22 cellular contexts compared by ENCODE assay signal in genomic region chr14:43858981-43859380, GRCh38.
A peak's percentile ranks its signal among the peaks of the same experiment; 100 is the strongest.
DNase-seq lines count a peak whose midpoint lies in the region; ATAC-seq and TF ChIP-seq lines count a peak whose summit lies in the region.
"Had no signal": no experiment of that assay in that cellular context is flagged by ENCODE, and none has a peak within 500 bp of the region (broad histone marks: within the 10 kb centered on the region; RNA-seq: fewer than 3 reads in every experiment).

No MANE protein-coding gene starts in this region.

- TF ChIP-seq CTCF in SU-DHL-6 (IDR thresholded peaks at IDR 0.05; ENCODE audit: insufficient read depth, low read length, poor library complexity, severe bottlenecking) (no peak), smooth muscle cell (IDR thresholded peaks at IDR 0.05; ENCODE audit: borderline replicate concordance, insufficient read depth, poor library complexity, severe bottlenecking) (no peak)

- no peak overlapping the region for H3K27ac ChIP-seq in Karpas-422 (ENCODE audit: low read length)
- no peak overlapping the region for H3K27ac ChIP-seq in SU-DHL-6 (ENCODE audit: low read depth, low read length)
- no peak overlapping the region for H3K27ac ChIP-seq in smooth muscle cell (ENCODE audit: low read depth)
- H3K27ac ChIP-seq: A549; BLaER1 treated with 17β-estradiol and CSF1 and Interleukin-3, amounts not matched to agents 10 nM and 100 nM; C4-2B had no signal

- H3K27ac Mint-ChIP-seq in T-cell = no peak overlapping the region
- H3K27ac Mint-ChIP-seq: B cell; CD4-positive, alpha-beta T cell; CD8-positive, alpha-beta memory T cell had no signal

- H3K9me3 ChIP-seq in Karpas-422 (ENCODE audit: low read length) (peaks cover 3% of the 10 kb centered on the region; the same call in 1 of the 2 replicates), SU-DHL-6 (ENCODE audit: insufficient read depth, low read length) (no peaks in the 10 kb centered on the region), smooth muscle cell (replicated peaks; ENCODE audit: low read depth) (no peaks in the 10 kb centered on the region)
- H3K9me3 ChIP-seq: A549; BLaER1 treated with 17β-estradiol and CSF1 and Interleukin-3, amounts not matched to agents 10 nM and 100 nM had no signal

- H3K36me3 ChIP-seq in Karpas-422 (ENCODE audit: insufficient read depth, low read length) (no peaks in the 10 kb centered on the region), SU-DHL-6 (ENCODE audit: low read length) (no peaks in the 10 kb centered on the region), smooth muscle cell (ENCODE audit: low read depth) (no peaks in the 10 kb centered on the region)
- H3K36me3 ChIP-seq: BLaER1 treated with 17β-estradiol and CSF1 and Interleukin-3, amounts not matched to agents 10 nM and 100 nM had no signal

- POLR2A ChIA-PET in T-cell (lab: Charles Lee) = no interaction called here

- no peaks in the 10 kb centered on the region for H3K27me3 Mint-ChIP-seq in T-cell
- H3K27me3 Mint-ChIP-seq: B cell; CD4-positive, alpha-beta T cell; CD8-positive, alpha-beta memory T cell had no signal

- DNase-seq in Karpas-422 = no peak
- DNase-seq in smooth muscle cell (lab: John Stamatoyannopoulos, UW; ENCODE audit: unreplicated experiment) = no peak
- DNase-seq in T-cell = no peak
- DNase-seq: AML-193; CD4-positive, alpha-beta T cell; CD8-positive, alpha-beta memory T cell; COR-L47; DMS 273 treated with DMSO at 0.1 percent for 48 hours; DMS153; DMS53; DMS79; DND-41; EL; GDM1 had no signal

- H3K4me3 Mint-ChIP-seq in T-cell = no peak overlapping the region
- H3K4me3 Mint-ChIP-seq: B cell; CD4-positive, alpha-beta T cell; CD8-positive, alpha-beta memory T cell had no signal

- H3K79me2 ChIP-seq in Karpas-422 (ENCODE audit: low read length) = no peaks in the 10 kb centered on the region
- H3K79me2 ChIP-seq in SU-DHL-6 (ENCODE audit: insufficient read depth, low read length) = no peaks in the 10 kb centered on the region
- H3K79me2 ChIP-seq in smooth muscle cell (ENCODE audit: low read depth) = no peaks in the 10 kb centered on the region

- H3K4me3 ChIP-seq in Karpas-422 (ENCODE audit: low read length) (no peak overlapping the region), SU-DHL-6 (ENCODE audit: insufficient read depth, low read length, poor library complexity, severe bottlenecking) (no peak overlapping the region), smooth muscle cell (no peak overlapping the region)
- H3K4me3 ChIP-seq: A549; BLaER1 treated with 17β-estradiol and CSF1 and Interleukin-3, amounts not matched to agents 10 nM and 100 nM; GM12878 had no signal

- no peaks in the 10 kb centered on the region for H3K36me3 Mint-ChIP-seq in T-cell
- H3K36me3 Mint-ChIP-seq: CD8-positive, alpha-beta memory T cell had no signal

- H4K20me1 ChIP-seq in Karpas-422 (ENCODE audit: insufficient read depth, low read depth, low read length) (no peaks in the 10 kb centered on the region), SU-DHL-6 (ENCODE audit: low read depth, low read length) (no peaks in the 10 kb centered on the region), smooth muscle cell (ENCODE audit: low read depth) (no peaks in the 10 kb centered on the region)
- H4K20me1 ChIP-seq: BLaER1 treated with 17β-estradiol and CSF1 and Interleukin-3, amounts not matched to agents 10 nM and 100 nM had no signal

- H3K4me1 ChIP-seq in Karpas-422 (ENCODE audit: low read length) (peaks cover 5% of the 10 kb centered on the region), smooth muscle cell (ENCODE audit: low read depth) (no peaks in the 10 kb centered on the region)
- H3K4me1 ChIP-seq: A549; BLaER1 treated with 17β-estradiol and CSF1 and Interleukin-3, amounts not matched to agents 10 nM and 100 nM had no signal

- peaks cover 6 to 16% (median 11%) of the 10 kb centered on the region in 3 donors for H3K9me3 Mint-ChIP-seq in T-cell

- no peak for ATAC-seq in T-cell (replicated peaks in 1 of 4)
- ATAC-seq in GM18519 (IDR thresholded peaks at IDR 0.05; ENCODE audit: low FRiP score, unreplicated experiment) = no peak
- no peak for ATAC-seq in HG02885 (IDR thresholded peaks at IDR 0.05; ENCODE audit: poor library complexity, unreplicated experiment)
- ATAC-seq: A549, GM12878 had no signal

- H3K9me2 ChIP-seq in Karpas-422 (replicated peaks; ENCODE audit: insufficient read depth, low read length) (no peaks in the 10 kb centered on the region), SU-DHL-6 (replicated peaks; ENCODE audit: insufficient read depth, low read length) (no peaks in the 10 kb centered on the region)

- no peaks in the 10 kb centered on the region for H3K4me1 Mint-ChIP-seq in T-cell
- H3K4me1 Mint-ChIP-seq: B cell; CD8-positive, alpha-beta memory T cell had no signal

- H3K4me2 ChIP-seq in Karpas-422 (ENCODE audit: low read depth, low read length, poor library complexity, severe bottlenecking) = no peak overlapping the region
- H3K4me2 ChIP-seq in SU-DHL-6 (ENCODE audit: low read depth, low read length, poor library complexity, severe bottlenecking) = no peak overlapping the region
- H3K4me2 ChIP-seq in smooth muscle cell = no peak overlapping the region
- H3K4me2 ChIP-seq: A549; BLaER1 treated with 17β-estradiol and CSF1 and Interleukin-3, amounts not matched to agents 10 nM and 100 nM had no signal

- peak overlapping the region; percentile 73; the same call in 1 of the 2 replicates for H2AFZ ChIP-seq in Karpas-422 (ENCODE audit: low read length)
- peak overlapping the region; percentile 48 for H2AFZ ChIP-seq in SU-DHL-6 (ENCODE audit: low read depth, low read length, severe bottlenecking)
- H2AFZ ChIP-seq in smooth muscle cell (ENCODE audit: low read depth) = peak overlapping the region; percentile 37

- CTCF ChIA-PET in T-cell (lab: Charles Lee) = no interaction called here

- no peaks in the 10 kb centered on the region for H3K27me3 ChIP-seq in Karpas-422 (ENCODE audit: low read length)
- no peaks in the 10 kb centered on the region for H3K27me3 ChIP-seq in SU-DHL-6 (ENCODE audit: low read length)
- H3K27me3 ChIP-seq in smooth muscle cell (ENCODE audit: low read depth) = no peaks in the 10 kb centered on the region
- H3K27me3 ChIP-seq: BLaER1 treated with 17β-estradiol and CSF1 and Interleukin-3, amounts not matched to agents 10 nM and 100 nM had no signal

- no peak overlapping the region for H3K9ac ChIP-seq in Karpas-422 (ENCODE audit: low read length)
- no peak overlapping the region for H3K9ac ChIP-seq in SU-DHL-6 (ENCODE audit: low read length)
- no peak overlapping the region for H3K9ac ChIP-seq in smooth muscle cell (ENCODE audit: low read depth)
- H3K9ac ChIP-seq: BLaER1 treated with 17β-estradiol and CSF1 and Interleukin-3, amounts not matched to agents 10 nM and 100 nM had no signal

- H3F3A ChIP-seq in SU-DHL-6 (ENCODE audit: insufficient read depth) (no peaks in the 10 kb centered on the region), smooth muscle cell (ENCODE audit: low read depth) (no peaks in the 10 kb centered on the region)
